Comparison of ENCODE assay signal across 29 cellular contexts in the genomic region with DNA sequence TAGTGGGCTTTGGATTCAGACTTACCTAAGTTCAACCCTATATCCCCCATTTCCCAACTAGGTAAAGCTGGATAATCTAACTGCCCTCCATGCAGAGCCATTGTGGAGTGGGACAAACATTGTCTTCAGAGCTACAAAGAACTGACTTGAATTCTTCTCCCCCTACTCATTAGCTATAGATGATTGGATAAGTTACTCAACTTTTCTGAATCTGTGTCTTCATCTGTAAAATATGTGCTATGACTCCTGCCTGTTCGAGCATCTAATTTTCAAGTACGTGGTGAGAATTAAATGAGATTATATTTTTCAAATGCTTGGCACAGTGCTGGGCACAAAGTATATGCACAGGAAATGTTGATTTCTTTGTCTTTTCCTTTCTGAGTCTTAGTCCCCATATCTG.
"Had no signal": no experiment of that assay in that cellular context is flagged by ENCODE, and none has a peak within 500 bp of the region (broad histone marks: within the 10 kb centered on the region; RNA-seq: fewer than 3 reads in every experiment).

No MANE protein-coding gene starts in this region.

- H3K79me2 ChIP-seq: parathyroid adenoma had no signal

- H3K4me3 Mint-ChIP-seq: effector memory CD8-positive, alpha-beta T cell; immature natural killer cell; mesothelial cell of epicardium; naive B cell; natural killer cell treated with Interleukin-12 subunit alpha and Interleukin-12 subunit beta and Interleukin-15 and Interleukin-18, amount 100 ng/mL, for 72 hours; neural crest cell; stimulated activated effector memory CD8-positive, alpha-beta T cell treated with anti-CD3 and anti-CD28 coated beads, Interleukin-12 subunit alpha, Interleukin-12 subunit beta, amount 100 ng/mL, for 72 hours had no signal

- DNase-seq: cortex of kidney; effector memory CD8-positive, alpha-beta T cell; erythroblast; esophagus squamous epithelium; foreskin melanocyte; glutamatergic neuron; heart right ventricle; hypothalamus; immature natural killer cell; left lung; mesenchymal stem cell; mucosa of descending colon; naive B cell; stimulated activated CD4-positive, alpha-beta T cell treated with anti-CD3 and anti-CD28 coated beads, Interleukin-2, amount 100 ng/mL, for 24 hours; stimulated activated CD4-positive, alpha-beta T cell treated with anti-CD3 and anti-CD28 coated beads, Interleukin-4, amount 100 ng/mL, for 24 hours; stimulated activated naive CD4-positive, alpha-beta T cell treated with Interleukin-2 at 50 U/mL for 16 hours; stomach; thyroid gland had no signal

- H3K4me3 ChIP-seq: esophagus squamous epithelium, heart right ventricle, left lung, mucosa of descending colon, right atrium auricular region, stomach, thyroid gland, vagina had no signal

- FAIRE-seq: endometrium, keratinocyte had no signal

- H3K27me3 Mint-ChIP-seq: effector memory CD8-positive, alpha-beta T cell; natural killer cell treated with Interleukin-12 subunit alpha and Interleukin-12 subunit beta and Interleukin-15 and Interleukin-18, amount 100 ng/mL, for 72 hours; progenitor cell of endocrine pancreas had no signal

- H3K4me1 Mint-ChIP-seq: immature natural killer cell; naive B cell; stimulated activated effector memory CD8-positive, alpha-beta T cell treated with anti-CD3 and anti-CD28 coated beads, Interleukin-12 subunit alpha, Interleukin-12 subunit beta, amount 100 ng/mL, for 72 hours had no signal

- H3K36me3 ChIP-seq: esophagus squamous epithelium, heart right ventricle, left lung, neutrophil, right atrium auricular region, stomach, thyroid gland, vagina had no signal

- H3K36me3 Mint-ChIP-seq: immature natural killer cell; mesothelial cell of epicardium; naive B cell; natural killer cell treated with Interleukin-12 subunit alpha and Interleukin-12 subunit beta and Interleukin-15 and Interleukin-18, amount 100 ng/mL, for 72 hours; stimulated activated effector memory CD8-positive, alpha-beta T cell treated with anti-CD3 and anti-CD28 coated beads, Interleukin-12 subunit alpha, Interleukin-12 subunit beta, amount 100 ng/mL, for 72 hours had no signal

- H3K9me3 ChIP-seq: esophagus squamous epithelium, heart right ventricle, left lung, mucosa of descending colon, neutrophil, right atrium auricular region, stomach, thyroid gland, vagina had no signal

- H3K27ac ChIP-seq: esophagus squamous epithelium, heart right ventricle, left lung, neutrophil, parathyroid adenoma, right atrium auricular region, stomach, thyroid gland, vagina had no signal

- H2AFZ ChIP-seq: parathyroid adenoma had no signal

- H3K27me3 ChIP-seq: esophagus squamous epithelium, left lung, neutrophil, right atrium auricular region, stomach, thyroid gland, vagina had no signal

- H3K9me3 Mint-ChIP-seq: effector memory CD8-positive, alpha-beta T cell; naive B cell; neural crest cell; stimulated activated effector memory CD8-positive, alpha-beta T cell treated with anti-CD3 and anti-CD28 coated beads, Interleukin-12 subunit alpha, Interleukin-12 subunit beta, amount 100 ng/mL, for 72 hours had no signal

- H3K27ac Mint-ChIP-seq: effector memory CD8-positive, alpha-beta T cell; immature natural killer cell; mesothelial cell of epicardium; naive B cell; natural killer cell treated with Interleukin-12 subunit alpha and Interleukin-12 subunit beta and Interleukin-15 and Interleukin-18, amount 100 ng/mL, for 72 hours; progenitor cell of endocrine pancreas; stimulated activated effector memory CD8-positive, alpha-beta T cell treated with anti-CD3 and anti-CD28 coated beads, Interleukin-12 subunit alpha, Interleukin-12 subunit beta, amount 100 ng/mL, for 72 hours had no signal

- H3K4me1 ChIP-seq: parathyroid adenoma, thyroid gland had no signal

- H3K9ac ChIP-seq: parathyroid adenoma had no signal
